8 cellular contexts compared by ENCODE assay signal in genomic region chr9:34522971-34523797, GRCh38. TPM values are rescaled to one million over a fixed set of nuclear protein-coding genes. Genes with fewer than 3 reads are reported as not detected.
A peak's percentile ranks its signal among the peaks of the same experiment; 100 is the strongest.
DNase-seq lines count a peak whose midpoint lies in the region; ATAC-seq lines count a peak whose summit lies in the region.

TSS of gene ENHO (minus strand) at chr9:34522990. CDS start at chr9:34521695, 1,295 bp downstream.

- H3K9ac ChIP-seq in endocrine pancreas (ENCODE audit: control insufficient read depth, insufficient read depth, low read length), result peak within 1 kb of the TSS; percentile 62

- H3K27me3 ChIP-seq in endocrine pancreas (ENCODE audit: control insufficient read depth, insufficient read depth, low read length), result no peaks in the 10 kb centered on the region

- H3K9me3 ChIP-seq in endocrine pancreas (ENCODE audit: control insufficient read depth, low read length), result no peaks in the 10 kb centered on the region

- no peak within 1 kb of the TSS for H3K4me3 ChIP-seq in endocrine pancreas (ENCODE audit: control insufficient read depth, insufficient read depth, low read length)

- no peaks in the 10 kb centered on the region for H3K36me3 ChIP-seq in endocrine pancreas (ENCODE audit: control insufficient read depth, insufficient read depth, low read length)

- peak; percentile 93 for DNase-seq in CD1c-positive myeloid dendritic cell (ENCODE audit: extremely low spot score)
- peak; percentile 64 for DNase-seq in HS-27A (ENCODE audit: low read depth)
- DNase-seq in NOMO-1 treated with DMSO at 0.1 percent for 48 hours (lab: John Stamatoyannopoulos, UW; ENCODE audit: unreplicated experiment), result peak; percentile 90
- DNase-seq in activated CD8-positive, alpha-beta memory T cell treated with anti-CD3 and anti-CD28 coated beads, Interleukin-2, amount 50 U/mL, for 24 hours (ENCODE audit: extremely low read depth), result peak; percentile 69
- DNase-seq in mesenteric fat pad (ENCODE audit: low spot score), result peak; percentile 98
- peak; percentile 67 for DNase-seq in stimulated activated CD8-positive, alpha-beta memory T cell treated with anti-CD3 and anti-CD28 coated beads, Interleukin-12 subunit alpha, Interleukin-12 subunit beta, amount 100 ng/mL, for 24 hours (ENCODE audit: extremely low read depth)

- ATAC-seq in GM19468 (IDR thresholded peaks at IDR 0.05; ENCODE audit: extremely low read depth, unreplicated experiment), result peak; percentile 64

- no peaks in the 10 kb centered on the region for H3K4me1 ChIP-seq in endocrine pancreas (ENCODE audit: control insufficient read depth, insufficient read depth, low read length)

RNA-seq across cellular contexts. Expression of gene ENHO, which starts in this region (rescaled TPM):
- not detected for total RNA-seq in mesenteric fat pad

Comparison
In these comparisons a context has a peak if more than half of its experiments do, and no peak if none do; other contexts are left out.
1. Peak in DNase-seq in mesenteric fat pad; RNA of the gene not detected or under 1 TPM.